In genomic region chr12:112126916-112127315, GRCh38 we compare ENCODE assay signal across 11 cellular contexts. TPM values are rescaled to one million over a fixed set of nuclear protein-coding genes. Genes with fewer than 3 reads are reported as not detected.
DNase-seq lines count a peak whose midpoint lies in the region; ATAC-seq and TF ChIP-seq lines count a peak whose summit lies in the region.
"Had no signal": no experiment of that assay in that cellular context is flagged by ENCODE, and none has a peak within 500 bp of the region (broad histone marks: within the 10 kb centered on the region; RNA-seq: fewer than 3 reads in every experiment).

No MANE protein-coding gene starts in this region.

- peak overlapping the region in 2 of 12 donors; percentile 91 to 95 for H3K27ac ChIP-seq in heart left ventricle
- peak overlapping the region; percentile 3 to 20 for H3K27ac ChIP-seq in liver (ENCODE audit: low read depth in 1 of 2, low read length in 2 of 2)
- H3K27ac ChIP-seq in upper lobe of left lung = peak overlapping the region; percentile 11 to 99 (median 92)
- H3K27ac ChIP-seq in prostate gland = peak overlapping the region in 1 of 2 donors; percentile 95

- no peaks in the 10 kb centered on the region for H3K9me3 ChIP-seq in heart left ventricle
- H3K9me3 ChIP-seq in liver (ENCODE audit: control insufficient read depth in 4 of 4, low read length in 3 of 4) = no peaks in the 10 kb centered on the region
- H3K9me3 ChIP-seq in upper lobe of left lung = no peaks in the 10 kb centered on the region
- no peaks in the 10 kb centered on the region for H3K9me3 ChIP-seq in prostate gland

- peak overlapping the region; percentile 88 to 92 for H3K27ac Mint-ChIP-seq in activated naive CD4-positive, alpha-beta T cell treated with anti-CD3 and anti-CD28 coated beads, Interleukin-2, amount 50 U/mL, for 72 hours

- H3K4me3 ChIP-seq in heart left ventricle = peak overlapping the region in 7 of 12 donors; percentile 69 to 96 (median 74)
- peak overlapping the region in 1 of 3 donors; percentile 69 for H3K4me3 ChIP-seq in liver (ENCODE audit: low read depth in 1 of 3, low read length in 3 of 3)
- peak overlapping the region in 3 of 4 donors; percentile 77 to 97 (median 90) for H3K4me3 ChIP-seq in upper lobe of left lung
- peak overlapping the region in 1 of 2 donors; percentile 91 for H3K4me3 ChIP-seq in prostate gland

- TF ChIP-seq EP300 in upper lobe of left lung (IDR thresholded peaks at IDR 0.05) = no peak

- peaks cover 0 to 9% (median 0%) of the 10 kb centered on the region in 9 donors for H3K36me3 ChIP-seq in heart left ventricle
- H3K36me3 ChIP-seq in liver (ENCODE audit: control insufficient read depth in 4 of 4, insufficient read depth in 3 of 4, low read depth in 1 of 4, low read length in 3 of 4) = no peaks in the 10 kb centered on the region
- H3K36me3 ChIP-seq in upper lobe of left lung = no peaks in the 10 kb centered on the region
- no peaks in the 10 kb centered on the region for H3K36me3 ChIP-seq in prostate gland

- WGBS in heart left ventricle, 4 donors = 78 to 86% (median 80%) methylated on average over 7 of the region's 7 CpGs
- 84% methylated on average over 7 of the region's 7 CpGs for WGBS in liver
- WGBS in upper lobe of left lung, 2 donors = 63 to 79% methylated on average over 7 of the region's 7 CpGs
- 85% methylated on average over 7 of the region's 7 CpGs for WGBS in prostate gland

- peaks cover 7 to 80% (median 67%) of the 10 kb centered on the region in 12 donors for H3K4me1 ChIP-seq in heart left ventricle
- peaks cover 16 to 32% (median 18%) of the 10 kb centered on the region in 4 donors for H3K4me1 ChIP-seq in liver (ENCODE audit: control insufficient read depth in 4 of 4, insufficient read depth in 4 of 4, low read length in 3 of 4)
- H3K4me1 ChIP-seq in upper lobe of left lung = peaks cover 56 to 74% (median 61%) of the 10 kb centered on the region in 4 donors
- H3K4me1 ChIP-seq in prostate gland (replicated peaks) = peaks cover 19% of the 10 kb centered on the region

- no peak for ATAC-seq in heart left ventricle
- ATAC-seq in left cardiac atrium = no peak
- no peak for ATAC-seq in activated naive CD4-positive, alpha-beta T cell treated with anti-CD3 and anti-CD28 coated beads, Interleukin-2, amount 50 U/mL, for 72 hours
- no peak for ATAC-seq in upper lobe of left lung (ENCODE audit: low FRiP score in 2 of 2)

- TF ChIP-seq RAD21 in liver (IDR thresholded peaks at IDR 0.05) = no peak

- intact Hi-C loops in heart left ventricle (cut with DNase I) = loop anchor here in 1 of 10 donors (10.0 kb wide), 1 partner anchor 112 kb away; the partner anchor contains the start of genes ERP29 and TMEM116
- intact Hi-C loops in left cardiac atrium (cut with DNase I) = no loop called here
- intact Hi-C loops in cardiac septum (cut with DNase I) = no loop called here
- intact Hi-C loops in prostate gland (cut with DNase I) = no loop called here

- no peak for TF ChIP-seq POLR2A in heart left ventricle (IDR thresholded peaks at IDR 0.05)
- TF ChIP-seq POLR2A in upper lobe of left lung (IDR thresholded peaks at IDR 0.05) = no peak
- no peak for TF ChIP-seq POLR2A in prostate gland (IDR thresholded peaks at IDR 0.05)

- peaks cover 18 to 22% of the 10 kb centered on the region in 2 donors for H3K36me3 Mint-ChIP-seq in activated naive CD4-positive, alpha-beta T cell treated with anti-CD3 and anti-CD28 coated beads, Interleukin-2, amount 50 U/mL, for 72 hours

- H3K9ac ChIP-seq in liver (ENCODE audit: low read depth in 1 of 2, low read length in 2 of 2) = no peak overlapping the region

- H3K27me3 ChIP-seq in heart left ventricle (no peaks in the 10 kb centered on the region), liver (ENCODE audit: control insufficient read depth in 4 of 4, insufficient read depth in 4 of 4, low read length in 3 of 4) (no peaks in the 10 kb centered on the region), upper lobe of left lung (no peaks in the 10 kb centered on the region), prostate gland (replicated peaks; ENCODE audit: insufficient read depth) (no peaks in the 10 kb centered on the region)

- no peaks in the 10 kb centered on the region for H3K9me3 Mint-ChIP-seq in activated naive CD4-positive, alpha-beta T cell treated with anti-CD3 and anti-CD28 coated beads, Interleukin-2, amount 50 U/mL, for 72 hours

- DNase-seq in heart left ventricle (no peak), left cardiac atrium (no peak), upper lobe of left lung (peak in 1 of 2 donors; percentile 14), SW 1271 (lab: John Stamatoyannopoulos, UW) (no peak), cardiac septum (ENCODE audit: low spot score) (no peak), prostate gland (ENCODE audit: low spot score) (no peak)
- no peak for DNase-seq in activated naive CD4-positive, alpha-beta T cell treated with anti-CD3 and anti-CD28 coated beads, Interleukin-2, amount 50 U/mL, for 72 hours (ENCODE audit: low spot score in 2 of 2)
- DNase-seq: DMS 273 treated with DMSO at 0.1 percent for 48 hours, NCI-H1930, T1000 had no signal

- no peak for TF ChIP-seq CTCF in heart left ventricle (IDR thresholded peaks at IDR 0.05)
- no peak for TF ChIP-seq CTCF in liver (IDR thresholded peaks at IDR 0.05; ENCODE audit: low read depth, low read length, missing input control)
- no peak for TF ChIP-seq CTCF in upper lobe of left lung (IDR thresholded peaks at IDR 0.05)
- TF ChIP-seq CTCF in prostate gland (IDR thresholded peaks at IDR 0.05) = no peak

TF ChIP-seq in liver, 16 proteins besides CTCF, POLR2A, EP300 and RAD21:
- TF ChIP-seq EGR1 (IDR thresholded peaks at IDR 0.05; ENCODE audit: low read depth in 2 of 2) = no peak

RNA-seq across cellular contexts. Expression of gene TRAFD1, which starts 1.6 kb away (rescaled TPM):
- total RNA-seq in heart left ventricle (10 to 100 TPM; 17.0 to 84.7 (median 26.4) TPM), left cardiac atrium (10 to 100 TPM; 18.0 to 18.9 TPM), liver (10 to 100 TPM; 18.0 to 19.3 TPM), upper lobe of left lung (10 to 100 TPM; 36.9 to 75.4 (median 42.6) TPM), cardiac septum (32.3 TPM), prostate gland (10 to 100 TPM; 44.8 to 56.4 TPM)
- polyA plus RNA-seq in heart left ventricle (10 to 100 TPM in 1 of 2 donors, 1 to 10 TPM in 1; 6.7 to 22.3 TPM), liver (1 to 10 TPM; 7.0 to 8.4 TPM)
- 10 to 100 TPM; 59.6 to 74.3 TPM for total RNA-seq in activated naive CD4-positive, alpha-beta T cell treated with anti-CD3 and anti-CD28 coated beads, Interleukin-2, amount 50 U/mL, for 72 hours

RNA-seq across cellular contexts. Expression of gene NAA25, which starts 18.3 kb away (rescaled TPM):
- 10 to 100 TPM in 8 of 9 donors, 1 to 10 TPM in 1; 9.1 to 25.9 (median 18.5) TPM for total RNA-seq in heart left ventricle
- 1 to 10 TPM; 5.0 to 7.7 TPM for polyA plus RNA-seq in heart left ventricle
- total RNA-seq in left cardiac atrium = 10 to 100 TPM; 11.6 to 17.1 TPM
- total RNA-seq in activated naive CD4-positive, alpha-beta T cell treated with anti-CD3 and anti-CD28 coated beads, Interleukin-2, amount 50 U/mL, for 72 hours = 10 to 100 TPM; 61.2 to 63.5 TPM
- 10 to 100 TPM; 10.2 to 17.7 TPM for total RNA-seq in liver
- 10 to 100 TPM in 1 of 2 donors, 1 to 10 TPM in 1; 3.1 to 11.3 TPM for polyA plus RNA-seq in liver
- 10 to 100 TPM; 15.0 to 30.3 (median 19.4) TPM for total RNA-seq in upper lobe of left lung
- total RNA-seq in cardiac septum = 23.1 TPM
- total RNA-seq in prostate gland = 10 to 100 TPM; 15.5 to 24.0 TPM
